ENCODE assay signal across 16 cellular contexts in the genomic region with DNA sequence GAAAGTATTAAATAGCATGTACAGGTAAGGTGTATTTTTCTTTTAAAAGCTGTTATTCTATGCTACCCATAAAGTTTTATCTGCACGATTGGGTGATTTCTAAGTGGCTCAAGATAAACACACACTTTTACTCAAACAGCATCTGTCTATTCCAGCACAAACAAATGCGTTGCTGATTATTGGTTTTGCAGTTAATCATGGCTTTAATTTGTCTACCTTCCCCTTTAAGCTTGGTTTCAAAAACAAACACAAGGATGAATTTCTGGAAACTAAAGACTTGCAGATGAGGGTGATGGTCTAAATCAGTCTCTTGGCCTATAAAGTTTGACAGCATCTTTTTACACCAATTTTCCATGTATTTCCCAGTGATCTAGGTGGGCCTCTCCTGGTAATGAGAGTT.
DNase-seq lines count a peak whose midpoint lies in the region; ATAC-seq and TF ChIP-seq lines count a peak whose summit lies in the region.
"Had no signal": no experiment of that assay in that cellular context is flagged by ENCODE, and none has a peak within 500 bp of the region (broad histone marks: within the 10 kb centered on the region; RNA-seq: fewer than 3 reads in every experiment).

No MANE protein-coding gene starts in this region.

- H3K4me1 ChIP-seq in BLaER1 (peaks cover 55% of the 10 kb centered on the region), PC-3 (ENCODE audit: insufficient read depth, low read length) (peaks cover 60% of the 10 kb centered on the region), osteoblast (ENCODE audit: insufficient read depth, low read length) (peaks cover 67% of the 10 kb centered on the region)

- TF ChIP-seq CTCF in PC-3 (conservative IDR thresholded peaks at IDR 0.05; ENCODE audit: low read depth, low read length) (no peak), osteoblast (IDR thresholded peaks at IDR 0.05; ENCODE audit: extremely low read depth, low read depth, low read length) (no peak), natural killer cell (IDR thresholded peaks at IDR 0.05) (no peak)

- H3K27me3 ChIP-seq in BLaER1: no peaks in the 10 kb centered on the region
- H3K27me3 ChIP-seq in PC-3 (ENCODE audit: low read length): no peaks in the 10 kb centered on the region
- no peaks in the 10 kb centered on the region for H3K27me3 ChIP-seq in osteoblast (ENCODE audit: insufficient read depth, low read length)

- H3K9me2 ChIP-seq in PC-3 (replicated peaks; ENCODE audit: low read length): no peaks in the 10 kb centered on the region

- H3K4me3 ChIP-seq in BLaER1 (no peak overlapping the region), PC-3 (ENCODE audit: low read length) (no peak overlapping the region), osteoblast (ENCODE audit: insufficient read depth, low read length) (no peak overlapping the region)

- H3K27ac ChIP-seq in BLaER1 (peak overlapping the region; percentile 42; the same call in 1 of the 2 replicates), PC-3 (ENCODE audit: low read length) (peak overlapping the region; percentile 66), epithelial cell of prostate (peak overlapping the region; percentile 77), osteoblast (ENCODE audit: low read depth, low read length) (peak overlapping the region; percentile 88)
- H3K27ac ChIP-seq: KMS-11 had no signal

- H4K20me1 ChIP-seq in BLaER1 (no peaks in the 10 kb centered on the region), PC-3 (ENCODE audit: low read length) (no peaks in the 10 kb centered on the region), osteoblast (ENCODE audit: insufficient read depth, low read length) (no peaks in the 10 kb centered on the region)

- H2AFZ ChIP-seq in PC-3 (ENCODE audit: low read length) (no peak overlapping the region), osteoblast (ENCODE audit: low read length) (no peak overlapping the region)

- CTCF ChIA-PET in PC-3 (lab: Charles Lee): interaction anchor here (0.6 kb wide), 1 partner anchor 237 kb away, joined by 3 read pairs; no protein-coding TSS in a partner anchor

- H3K4me3 Mint-ChIP-seq in natural killer cell: no peak overlapping the region
- H3K4me3 Mint-ChIP-seq: B cell; CD4-positive, alpha-beta memory T cell had no signal

- no peak overlapping the region for H3K27ac Mint-ChIP-seq in natural killer cell
- H3K27ac Mint-ChIP-seq: B cell had no signal

- DNase-seq in PC-3: no peak
- no peak for DNase-seq in epithelial cell of prostate (ENCODE audit: low read depth, low spot score)
- no peak for DNase-seq in osteoblast (ENCODE audit: insufficient read length, low spot score, missing footprints)
- no peak for DNase-seq in natural killer cell
- no peak for DNase-seq in activated T-cell treated with anti-CD3 and anti-CD28 coated beads, Interleukin-2, amount 50 U/mL, for 1 hour
- DNase-seq: CD4-positive, alpha-beta memory T cell; NCI-H1048; NCI-H1436 treated with DMSO at 0.1 percent for 48 hours; NCI-H2029 treated with DMSO at 0.1 percent for 48 hours; NCI-H774; SIG-M5 had no signal

- peaks cover 26% of the 10 kb centered on the region for H3K79me2 ChIP-seq in PC-3 (ENCODE audit: low read length)
- peaks cover 7% of the 10 kb centered on the region for H3K79me2 ChIP-seq in osteoblast (ENCODE audit: insufficient read depth, low read length)

- peak overlapping the region; percentile 17; the same call in 1 of the 2 replicates for H3K9ac ChIP-seq in BLaER1
- peak overlapping the region; percentile 63; the same call in 1 of the 2 replicates for H3K9ac ChIP-seq in PC-3 (ENCODE audit: low read length)
- H3K9ac ChIP-seq: KMS-11 had no signal

- H3K4me1 Mint-ChIP-seq in natural killer cell: no peaks in the 10 kb centered on the region

- H3K36me3 Mint-ChIP-seq in natural killer cell: no peaks in the 10 kb centered on the region
- H3K36me3 Mint-ChIP-seq: CD4-positive, alpha-beta memory T cell had no signal

- H3K4me2 ChIP-seq in BLaER1 (peak overlapping the region; percentile 72), PC-3 (ENCODE audit: low read length) (no peak overlapping the region), osteoblast (ENCODE audit: insufficient read depth, low read length) (no peak overlapping the region)
- H3K4me2 ChIP-seq: KMS-11 had no signal

- intact Hi-C loops in PC-3 (cut with micrococcal nuclease) (no loop called here), natural killer cell (cut with micrococcal nuclease) (no loop called here)

- H3K27me3 Mint-ChIP-seq in natural killer cell (ENCODE audit: low read depth in 2 of 2): peaks cover 10 to 18% of the 10 kb centered on the region in 2 donors

- peaks cover 33% of the 10 kb centered on the region for H3F3A ChIP-seq in PC-3 (ENCODE audit: low read length, unreplicated experiment)

- H3K9me3 Mint-ChIP-seq in natural killer cell: no peaks in the 10 kb centered on the region
- H3K9me3 Mint-ChIP-seq: CD4-positive, alpha-beta memory T cell had no signal

- no TSS peak for BruUV-seq in PC-3 (replicated peaks; lab: Mats Ljungman, UMichigan)

- ATAC-seq in PC-3 (no peak), HG02623 (IDR thresholded peaks at IDR 0.05; ENCODE audit: unreplicated experiment) (no peak), natural killer cell (no peak)
- ATAC-seq: HCT116 had no signal

- POLR2A ChIA-PET in PC-3 (lab: Charles Lee; ENCODE audit: unreplicated experiment): interaction anchor here (0.5 to 1.3 kb wide), 3 partner anchors 9 to 495 kb away, joined by 3 to 4 read pairs (median 4); no protein-coding TSS in a partner anchor

- H3K36me3 ChIP-seq in BLaER1 (no peaks in the 10 kb centered on the region), PC-3 (ENCODE audit: low read depth, low read length) (peaks cover 72% of the 10 kb centered on the region), osteoblast (ENCODE audit: insufficient read depth, low read length) (peaks cover 26% of the 10 kb centered on the region)

- no peaks in the 10 kb centered on the region for H3K9me3 ChIP-seq in BLaER1
- no peaks in the 10 kb centered on the region for H3K9me3 ChIP-seq in PC-3 (ENCODE audit: low read length)
- H3K9me3 ChIP-seq in osteoblast (ENCODE audit: low read depth, low read length): no peaks in the 10 kb centered on the region
